In the genomic region with DNA sequence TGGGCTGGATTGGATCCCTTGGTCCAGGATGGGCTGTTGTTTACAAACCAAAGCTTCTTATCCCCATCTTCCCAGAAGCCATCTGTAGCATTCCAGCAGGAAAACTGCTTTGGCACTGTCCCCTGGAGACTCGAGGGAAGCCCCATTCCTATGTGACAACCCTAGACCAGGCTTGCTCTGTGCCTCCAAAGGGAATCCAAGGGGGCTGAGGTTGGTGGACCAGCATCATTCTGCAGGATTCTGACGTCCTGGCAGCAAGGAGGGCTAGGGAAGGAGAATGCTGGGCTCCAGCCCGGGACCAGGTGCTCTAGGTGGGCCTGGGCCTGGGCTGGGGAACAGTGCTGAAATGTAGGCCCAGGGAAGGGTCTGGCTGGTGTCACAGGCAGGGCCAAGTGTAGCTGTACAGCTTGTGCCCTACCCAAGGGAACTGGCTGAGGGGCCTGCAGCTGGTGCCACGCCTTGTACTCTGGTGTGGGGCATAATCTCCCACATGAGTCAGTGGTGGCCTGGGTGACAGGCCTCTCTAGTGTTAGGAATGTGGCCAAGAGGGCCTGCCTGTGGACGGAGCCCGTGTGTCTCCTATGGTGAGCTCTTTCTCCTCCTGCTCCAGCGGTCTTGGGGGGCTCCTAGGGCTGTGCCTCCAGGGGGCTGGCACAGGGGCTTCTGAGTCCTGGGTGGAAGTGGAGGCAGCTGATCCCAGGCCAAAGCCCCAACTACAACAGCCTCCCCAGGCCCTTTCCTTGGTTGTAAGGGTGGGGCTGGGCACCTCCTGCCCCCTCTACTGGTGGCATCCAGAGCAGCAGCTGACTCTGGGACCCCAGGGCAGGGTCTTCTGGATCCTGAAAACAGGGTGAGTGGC, we compare ENCODE assay signal across 9 cellular contexts. TPM values are rescaled to one million over a fixed set of nuclear protein-coding genes. Genes with fewer than 3 reads are reported as not detected.
DNase-seq lines count a peak whose midpoint lies in the region; ATAC-seq, FAIRE-seq and TF ChIP-seq lines count a peak whose summit lies in the region.
"Had no signal": no experiment of that assay in that cellular context is flagged by ENCODE, and none has a peak within 500 bp of the region (broad histone marks: within the 10 kb centered on the region; RNA-seq: fewer than 3 reads in every experiment).

No MANE protein-coding gene starts in this region.

- H3K27me3 ChIP-seq in keratinocyte (ENCODE audit: control insufficient read depth, extremely low read depth, insufficient read depth, low read length) (no peaks in the 10 kb centered on the region), upper lobe of right lung (no peaks in the 10 kb centered on the region)

- TF ChIP-seq CTCF in activated CD8-positive, alpha-beta T cell treated with anti-CD3 and anti-CD28 coated beads for 36 hours (IDR thresholded peaks at IDR 0.05) = peak; percentile 74
- peak; percentile 16 to 62 (median 33) for TF ChIP-seq CTCF in keratinocyte (optimal IDR thresholded peaks at IDR 0.05 in 1 of 3, IDR thresholded peaks at IDR 0.05 in 1 of 3, conservative IDR thresholded peaks at IDR 0.05 in 1 of 3; ENCODE audit: extremely low read depth in 1 of 3, insufficient read depth in 2 of 3, low read length in 3 of 3)
- TF ChIP-seq CTCF in upper lobe of right lung (IDR thresholded peaks at IDR 0.05) = peak; percentile 51

- DNase-seq in activated CD4-positive, alpha-beta memory T cell treated with anti-CD3 and anti-CD28 coated beads for 36 hours = no peak
- DNase-seq in activated CD4-positive, alpha-beta memory T cell treated with anti-CD3 and anti-CD28 coated beads, Interleukin-2, amount 10 ng/mL, durations not matched to agents 7 days and 5 days = no peak
- no peak for DNase-seq in activated CD8-positive, alpha-beta T cell treated with anti-CD3 and anti-CD28 coated beads for 36 hours
- DNase-seq in keratinocyte (ENCODE audit: low read depth, low spot score) = no peak
- DNase-seq in upper lobe of right lung = peak; percentile 86
- no peak for DNase-seq in NCI-H1105 treated with DMSO at 0.1 percent for 48 hours (lab: John Stamatoyannopoulos, UW)
- no peak for DNase-seq in NCI-H1417 treated with DMSO at 0.1 percent for 48 hours (lab: John Stamatoyannopoulos, UW)
- no peak for DNase-seq in NCI-H2196 (lab: John Stamatoyannopoulos, UW; ENCODE audit: unreplicated experiment)

- H3K4me3 Mint-ChIP-seq in activated CD4-positive, alpha-beta memory T cell treated with anti-CD3 and anti-CD28 coated beads for 36 hours = no peak overlapping the region
- H3K4me3 Mint-ChIP-seq in activated CD4-positive, alpha-beta memory T cell treated with anti-CD3 and anti-CD28 coated beads, Interleukin-2, amount 10 ng/mL, durations not matched to agents 7 days and 5 days = no peak overlapping the region
- H3K4me3 Mint-ChIP-seq in activated CD8-positive, alpha-beta T cell treated with anti-CD3 and anti-CD28 coated beads for 36 hours = no peak overlapping the region

- POLR2A ChIA-PET in activated CD4-positive, alpha-beta memory T cell treated with anti-CD3 and anti-CD28 coated beads for 36 hours (lab: Charles Lee) = interaction anchor here (0.8 to 2.3 kb wide), 4 partner anchors 9 to 41 kb away, joined by 3 to 11 read pairs (median 4); no protein-coding TSS in a partner anchor
- POLR2A ChIA-PET in activated CD4-positive, alpha-beta memory T cell treated with anti-CD3 and anti-CD28 coated beads, Interleukin-2, amount 10 ng/mL, durations not matched to agents 7 days and 5 days (lab: Charles Lee) = interaction anchor here (1.0 to 8.6 kb wide), 5 partner anchors 9 to 165 kb away, joined by 3 to 82 read pairs (median 19); a partner anchor contains a TSS
- POLR2A ChIA-PET in activated CD8-positive, alpha-beta T cell treated with anti-CD3 and anti-CD28 coated beads for 36 hours (lab: Charles Lee) = interaction anchor here (0.6 to 2.9 kb wide), 12 partner anchors 8 to 147 kb away, joined by 3 to 13 read pairs (median 3); no protein-coding TSS in a partner anchor

- H3K79me2 ChIP-seq in keratinocyte (ENCODE audit: control insufficient read depth, insufficient read depth, low read length) = no peaks in the 10 kb centered on the region

- dilution Hi-C loops in keratinocyte (cut with MboI; ENCODE audit: extremely low pct_ligation_motif_present, low sequenced_read_pairs) = no loop called here

- CTCF ChIA-PET in activated CD4-positive, alpha-beta memory T cell treated with anti-CD3 and anti-CD28 coated beads for 36 hours (lab: Charles Lee) = interaction anchor here (0.6 to 2.3 kb wide), 13 partner anchors 9 to 600 kb away, joined by 3 to 13 read pairs (median 4); a partner anchor contains a TSS
- CTCF ChIA-PET in activated CD4-positive, alpha-beta memory T cell treated with anti-CD3 and anti-CD28 coated beads, Interleukin-2, amount 10 ng/mL, durations not matched to agents 7 days and 5 days (lab: Charles Lee) = interaction anchor here (0.7 to 3.4 kb wide), 13 partner anchors 9 to 85 kb away, joined by 3 to 22 read pairs (median 6); a partner anchor contains a TSS
- CTCF ChIA-PET in activated CD8-positive, alpha-beta T cell treated with anti-CD3 and anti-CD28 coated beads for 36 hours (lab: Charles Lee) = interaction anchor here (0.7 to 5.3 kb wide), 24 partner anchors 9 to 248 kb away, joined by 3 to 73 read pairs (median 4); a partner anchor contains a TSS

- H3K9me1 ChIP-seq in keratinocyte (ENCODE audit: control insufficient read depth, extremely low read depth, insufficient read depth, low read length) = no peaks in the 10 kb centered on the region

- no peak for FAIRE-seq in keratinocyte (lab: Jason Lieb, UNC)

- peaks cover 24% of the 10 kb centered on the region for H3K4me1 Mint-ChIP-seq in activated CD4-positive, alpha-beta memory T cell treated with anti-CD3 and anti-CD28 coated beads for 36 hours (ENCODE audit: low read depth)
- H3K4me1 Mint-ChIP-seq in activated CD4-positive, alpha-beta memory T cell treated with anti-CD3 and anti-CD28 coated beads, Interleukin-2, amount 10 ng/mL, durations not matched to agents 7 days and 5 days = peaks cover 24% of the 10 kb centered on the region
- H3K4me1 Mint-ChIP-seq in activated CD8-positive, alpha-beta T cell treated with anti-CD3 and anti-CD28 coated beads for 36 hours (ENCODE audit: low read depth) = peaks cover 40% of the 10 kb centered on the region

- H3K4me1 ChIP-seq in keratinocyte (ENCODE audit: control insufficient read depth, extremely low read depth, insufficient read depth, low read length) = peaks cover 18% of the 10 kb centered on the region
- peaks cover 36% of the 10 kb centered on the region for H3K4me1 ChIP-seq in upper lobe of right lung

- H3K27ac Mint-ChIP-seq in activated CD4-positive, alpha-beta memory T cell treated with anti-CD3 and anti-CD28 coated beads for 36 hours = peak overlapping the region; percentile 8
- no peak overlapping the region for H3K27ac Mint-ChIP-seq in activated CD4-positive, alpha-beta memory T cell treated with anti-CD3 and anti-CD28 coated beads, Interleukin-2, amount 10 ng/mL, durations not matched to agents 7 days and 5 days
- no peak overlapping the region for H3K27ac Mint-ChIP-seq in activated CD8-positive, alpha-beta T cell treated with anti-CD3 and anti-CD28 coated beads for 36 hours

- H3K36me3 ChIP-seq in keratinocyte (ENCODE audit: control insufficient read depth in 2 of 2, extremely low read depth in 1 of 2, insufficient read depth in 2 of 2, low read length in 2 of 2) = no peaks in the 10 kb centered on the region
- H3K36me3 ChIP-seq in upper lobe of right lung = no peaks in the 10 kb centered on the region

- H3K36me3 Mint-ChIP-seq in activated CD4-positive, alpha-beta memory T cell treated with anti-CD3 and anti-CD28 coated beads for 36 hours = no peaks in the 10 kb centered on the region
- no peaks in the 10 kb centered on the region for H3K36me3 Mint-ChIP-seq in activated CD4-positive, alpha-beta memory T cell treated with anti-CD3 and anti-CD28 coated beads, Interleukin-2, amount 10 ng/mL, durations not matched to agents 7 days and 5 days (ENCODE audit: low read depth)
- H3K36me3 Mint-ChIP-seq in activated CD8-positive, alpha-beta T cell treated with anti-CD3 and anti-CD28 coated beads for 36 hours (ENCODE audit: low read depth) = no peaks in the 10 kb centered on the region

- H3K4me2 ChIP-seq in keratinocyte (ENCODE audit: control insufficient read depth, extremely low read depth, insufficient read depth, low read depth, low read length) = no peak overlapping the region

- H3K9me3 ChIP-seq in keratinocyte (ENCODE audit: control insufficient read depth, low read depth, low read length) = no peaks in the 10 kb centered on the region
- H3K9me3 ChIP-seq in upper lobe of right lung = no peaks in the 10 kb centered on the region

- H2AFZ ChIP-seq in keratinocyte (ENCODE audit: control insufficient read depth, low read length) = no peak overlapping the region

- intact Hi-C loops in activated CD4-positive, alpha-beta memory T cell treated with anti-CD3 and anti-CD28 coated beads for 36 hours (cut with micrococcal nuclease) = no loop called here
- intact Hi-C loops in activated CD8-positive, alpha-beta T cell treated with anti-CD3 and anti-CD28 coated beads for 36 hours (cut with micrococcal nuclease) = no loop called here
- intact Hi-C loops in upper lobe of right lung (cut with DNase I) = no loop called here

- H3K4me3 ChIP-seq in keratinocyte (ENCODE audit: control insufficient read depth in 2 of 3, extremely low read depth in 1 of 3, insufficient read depth in 2 of 3, low read depth in 1 of 3, low read length in 3 of 3) (no peak overlapping the region), upper lobe of right lung (no peak overlapping the region)

- H3K9me3 Mint-ChIP-seq in activated CD4-positive, alpha-beta memory T cell treated with anti-CD3 and anti-CD28 coated beads for 36 hours = no peaks in the 10 kb centered on the region
- no peaks in the 10 kb centered on the region for H3K9me3 Mint-ChIP-seq in activated CD4-positive, alpha-beta memory T cell treated with anti-CD3 and anti-CD28 coated beads, Interleukin-2, amount 10 ng/mL, durations not matched to agents 7 days and 5 days
- no peaks in the 10 kb centered on the region for H3K9me3 Mint-ChIP-seq in activated CD8-positive, alpha-beta T cell treated with anti-CD3 and anti-CD28 coated beads for 36 hours

- H3K9ac ChIP-seq in keratinocyte (ENCODE audit: control insufficient read depth, extremely low read depth, insufficient read depth, low read length) = no peak overlapping the region

- H3K27me3 Mint-ChIP-seq in activated CD4-positive, alpha-beta memory T cell treated with anti-CD3 and anti-CD28 coated beads for 36 hours = no peaks in the 10 kb centered on the region
- H3K27me3 Mint-ChIP-seq in activated CD4-positive, alpha-beta memory T cell treated with anti-CD3 and anti-CD28 coated beads, Interleukin-2, amount 10 ng/mL, durations not matched to agents 7 days and 5 days = no peaks in the 10 kb centered on the region
- no peaks in the 10 kb centered on the region for H3K27me3 Mint-ChIP-seq in activated CD8-positive, alpha-beta T cell treated with anti-CD3 and anti-CD28 coated beads for 36 hours

- ATAC-seq in activated CD8-positive, alpha-beta T cell treated with anti-CD3 and anti-CD28 coated beads for 36 hours = peak; percentile 50
- ATAC-seq in upper lobe of right lung = peak; percentile 89

- no peak overlapping the region for H3K27ac ChIP-seq in keratinocyte (ENCODE audit: control insufficient read depth, insufficient read depth, low read length)
- peak overlapping the region; percentile 78 for H3K27ac ChIP-seq in upper lobe of right lung
- H3K27ac ChIP-seq: C4-2B had no signal

- no peaks in the 10 kb centered on the region for H4K20me1 ChIP-seq in keratinocyte (ENCODE audit: control insufficient read depth, extremely low read depth, insufficient read depth, low read length)

RNA-seq across cellular contexts. Expression of a gene that starts 25.2 kb away (rescaled TPM):
- total RNA-seq in activated CD4-positive, alpha-beta memory T cell treated with anti-CD3 and anti-CD28 coated beads for 36 hours = 10 to 100 TPM; 46.8 to 50.3 TPM
- total RNA-seq in activated CD4-positive, alpha-beta memory T cell treated with anti-CD3 and anti-CD28 coated beads, Interleukin-2, amount 10 ng/mL, durations not matched to agents 7 days and 5 days = 10 to 100 TPM; 53.0 to 56.0 TPM
- 10 to 100 TPM; 39.5 to 39.8 TPM for total RNA-seq in activated CD8-positive, alpha-beta T cell treated with anti-CD3 and anti-CD28 coated beads for 36 hours
- polyA plus RNA-seq in keratinocyte = 16.9 to 45.1 TPM (median 24.8 TPM) in 3 replicates
- polyA plus RNA-seq in keratinocyte (2011; ENCODE audit: low read depth) = 38.5 TPM
- 23.0 and 34.3 TPM in 2 replicates for polyA plus RNA-seq in keratinocyte (2011; cell fraction: cytosol; rRNA removed)
- polyA plus RNA-seq in keratinocyte (2011; cell fraction: nucleus; rRNA removed) = 30.9 and 34.4 TPM in 2 replicates
- polyA plus RNA-seq in keratinocyte (2012; ENCODE audit: low replicate concordance) = 39.4 and 51.3 TPM in 2 replicates
- 15.2 to 53.0 TPM (median 16.7 TPM) in 3 replicates for polyA minus RNA-seq in keratinocyte
- polyA minus RNA-seq in keratinocyte (2011; cell fraction: cytosol; rRNA and poly(A)+ RNA removed) = 36.4 TPM
- polyA minus RNA-seq in keratinocyte (2011; cell fraction: nucleus; rRNA and poly(A)+ RNA removed) = 22.9 and 24.1 TPM in 2 replicates
- 146 TPM for total RNA-seq in upper lobe of right lung

RNA-seq across cellular contexts. Expression of a gene that starts 44.8 kb away (rescaled TPM):
- total RNA-seq in activated CD4-positive, alpha-beta memory T cell treated with anti-CD3 and anti-CD28 coated beads for 36 hours = 10 to 100 TPM; 10.1 to 11.1 TPM
- total RNA-seq in activated CD4-positive, alpha-beta memory T cell treated with anti-CD3 and anti-CD28 coated beads, Interleukin-2, amount 10 ng/mL, durations not matched to agents 7 days and 5 days = 1 to 10 TPM; 5.7 to 6.1 TPM
- 1 to 10 TPM; 5.3 to 6.2 TPM for total RNA-seq in activated CD8-positive, alpha-beta T cell treated with anti-CD3 and anti-CD28 coated beads for 36 hours
- 7.0 to 10.7 TPM (median 9.2 TPM) in 3 replicates for polyA plus RNA-seq in keratinocyte
- polyA plus RNA-seq in keratinocyte (2011; ENCODE audit: low read depth) = 15.2 TPM
- 8.3 and 9.4 TPM in 2 replicates for polyA plus RNA-seq in keratinocyte (2011; cell fraction: cytosol; rRNA removed)
- 2.9 and 3.1 TPM in 2 replicates for polyA plus RNA-seq in keratinocyte (2011; cell fraction: nucleus; rRNA removed)
- polyA plus RNA-seq in keratinocyte (2012; ENCODE audit: low replicate concordance) = 9.7 and 11.4 TPM in 2 replicates
- polyA minus RNA-seq in keratinocyte = 2.1 to 2.3 TPM (median 2.1 TPM) in 3 replicates
- polyA minus RNA-seq in keratinocyte (2011; cell fraction: cytosol; rRNA and poly(A)+ RNA removed) = 3.6 TPM
- 0.53 and 1.2 TPM in 2 replicates for polyA minus RNA-seq in keratinocyte (2011; cell fraction: nucleus; rRNA and poly(A)+ RNA removed)
- total RNA-seq in upper lobe of right lung = 7.5 TPM

RNA-seq across cellular contexts. Expression of a gene that starts 45.0 kb away (rescaled TPM):
- 10 to 100 TPM; 14.7 to 17.8 TPM for total RNA-seq in activated CD4-positive, alpha-beta memory T cell treated with anti-CD3 and anti-CD28 coated beads for 36 hours
- total RNA-seq in activated CD4-positive, alpha-beta memory T cell treated with anti-CD3 and anti-CD28 coated beads, Interleukin-2, amount 10 ng/mL, durations not matched to agents 7 days and 5 days = 10 to 100 TPM; 10.8 to 11.5 TPM
- 10 to 100 TPM; 12.8 to 16.3 TPM for total RNA-seq in activated CD8-positive, alpha-beta T cell treated with anti-CD3 and anti-CD28 coated beads for 36 hours
- polyA plus RNA-seq in keratinocyte = 1.7 to 5.7 TPM (median 5.0 TPM) in 3 replicates
- polyA plus RNA-seq in keratinocyte (2011; ENCODE audit: low read depth) = 0.20 TPM
- 2.5 TPM in 2 replicates for polyA plus RNA-seq in keratinocyte (2011; cell fraction: cytosol; rRNA removed)
- polyA plus RNA-seq in keratinocyte (2011; cell fraction: nucleus; rRNA removed) = 2.4 and 3.1 TPM in 2 replicates
- polyA plus RNA-seq in keratinocyte (2012; ENCODE audit: low replicate concordance) = 0.45 and 4.8 TPM in 2 replicates
- 6.3 to 24.1 TPM (median 11.6 TPM) in 3 replicates for polyA minus RNA-seq in keratinocyte
- 4.2 TPM for polyA minus RNA-seq in keratinocyte (2011; cell fraction: cytosol; rRNA and poly(A)+ RNA removed)
- polyA minus RNA-seq in keratinocyte (2011; cell fraction: nucleus; rRNA and poly(A)+ RNA removed) = 1.1 and 2.3 TPM in 2 replicates
- total RNA-seq in upper lobe of right lung = 12.0 TPM
